ENCODE assay signal across 17 cellular contexts in the genomic region with DNA sequence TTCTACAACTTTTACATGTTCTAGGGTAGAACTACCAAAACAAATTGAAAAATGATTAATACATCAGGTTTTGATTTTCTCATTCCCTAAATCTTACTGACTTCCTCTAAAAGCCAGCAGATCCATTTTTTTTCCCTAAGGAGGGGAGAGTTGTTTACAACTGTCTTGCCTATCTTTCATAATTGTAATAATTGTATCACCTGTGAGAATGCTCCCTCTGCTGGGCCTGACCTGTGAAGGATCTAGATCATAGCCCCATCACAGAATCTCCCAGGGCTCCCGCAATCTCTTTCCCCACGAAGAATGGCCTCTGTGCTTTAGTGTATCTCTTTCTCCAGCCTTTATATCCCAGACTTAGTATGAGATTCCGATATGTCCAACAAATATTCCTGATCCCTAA. TPM values are rescaled to one million over a fixed set of nuclear protein-coding genes. Genes with fewer than 3 reads are reported as not detected.
DNase-seq lines count a peak whose midpoint lies in the region; ATAC-seq and TF ChIP-seq lines count a peak whose summit lies in the region.
"Had no signal": no experiment of that assay in that cellular context is flagged by ENCODE, and none has a peak within 500 bp of the region (broad histone marks: within the 10 kb centered on the region; RNA-seq: fewer than 3 reads in every experiment).

No MANE protein-coding gene starts in this region.

- WGBS in SK-N-SH (ENCODE audit: low lambda C conversion rate) = 94% methylated on average over 3 of the region's 3 CpGs
- 82% methylated on average over 3 of the region's 3 CpGs for WGBS in liver
- WGBS in testis, 2 donors = 88 to 92% methylated on average over 3 of the region's 3 CpGs

- peaks cover 3% of the 10 kb centered on the region in 2 experiments for H3K36me3 ChIP-seq in SK-N-SH (replicated peaks in 1 of 2; ENCODE audit: control insufficient read depth in 1 of 2, insufficient read depth in 2 of 2, low read length in 1 of 2)
- no peaks in the 10 kb centered on the region for H3K36me3 ChIP-seq in liver (ENCODE audit: control insufficient read depth in 4 of 4, insufficient read depth in 3 of 4, low read depth in 1 of 4, low read length in 3 of 4)
- H3K36me3 ChIP-seq in testis (ENCODE audit: low read depth, missing control alignments) = no peaks in the 10 kb centered on the region
- H3K36me3 ChIP-seq: SJCRH30 had no signal

- CTCF ChIA-PET in SK-N-SH (lab: Yijun Ruan, JAX) = interaction anchor here (1.2 to 5.6 kb wide), 3 partner anchors 12 to 79 kb away, joined by 3 to 26 read pairs (median 7); partner anchors contain the start of gene MOGS

- H3K9me2 ChIP-seq in SK-N-SH = no peaks in the 10 kb centered on the region

- H2AFZ ChIP-seq in SK-N-SH (ENCODE audit: low read depth) = no peak overlapping the region

- no peak overlapping the region for H3K4me2 ChIP-seq in SK-N-SH

- peaks cover 4% of the 10 kb centered on the region; the same call in 1 of the 2 replicates for H3K79me2 ChIP-seq in SK-N-SH (ENCODE audit: insufficient read depth)

- H3F3A ChIP-seq in SK-N-SH (replicated peaks; ENCODE audit: insufficient read depth) = peaks cover 7% of the 10 kb centered on the region

- H3K4me3 ChIP-seq in SK-N-SH (ENCODE audit: low read depth in 2 of 2, low read length in 1 of 2) = no peak overlapping the region
- no peak overlapping the region for H3K4me3 ChIP-seq in GM12875 (ENCODE audit: low read depth, low read length)
- H3K4me3 ChIP-seq in liver (ENCODE audit: low read depth in 1 of 3, low read length in 3 of 3) = no peak overlapping the region
- no peak overlapping the region for H3K4me3 ChIP-seq in testis
- H3K4me3 ChIP-seq: MG63, SJCRH30 had no signal

- no peaks in the 10 kb centered on the region for H4K20me1 ChIP-seq in SK-N-SH (ENCODE audit: insufficient read depth)

- TF ChIP-seq RAD21 in SK-N-SH (IDR thresholded peaks at IDR 0.05; ENCODE audit: low read length) (no peak), liver (IDR thresholded peaks at IDR 0.05) (peak; percentile 24 to 47)

- H3K9me3 ChIP-seq in SK-N-SH (no peaks in the 10 kb centered on the region), liver (ENCODE audit: control insufficient read depth in 4 of 4, low read length in 3 of 4) (no peaks in the 10 kb centered on the region), testis (no peaks in the 10 kb centered on the region)
- H3K9me3 ChIP-seq: MG63, SJCRH30 had no signal

- peaks cover 2 to 11% of the 10 kb centered on the region in 2 experiments; a peak in 3 of 4 replicates for H3K4me1 ChIP-seq in SK-N-SH (ENCODE audit: control insufficient read depth in 1 of 2, insufficient read depth in 2 of 2, low read depth in 1 of 2, low read length in 1 of 2)
- peaks cover 5 to 15% (median 9%) of the 10 kb centered on the region in 4 donors for H3K4me1 ChIP-seq in liver (ENCODE audit: control insufficient read depth in 4 of 4, insufficient read depth in 4 of 4, low read length in 3 of 4)
- H3K4me1 ChIP-seq in testis = peaks cover 7% of the 10 kb centered on the region

- TF ChIP-seq CTCF in SK-N-SH (IDR thresholded peaks at IDR 0.05) (peak; percentile 13; the same call in 1 of the 2 replicates), GM12875 (IDR thresholded peaks at IDR 0.05; ENCODE audit: borderline replicate concordance, insufficient read depth, low read depth, low read length) (0 out of 2 replicates have a peak, but pooled peaks have one; percentile 5), liver (IDR thresholded peaks at IDR 0.05; ENCODE audit: low read depth, low read length, missing input control) (peak; percentile 8), testis (IDR thresholded peaks at IDR 0.05) (no peak)

- H3K27ac ChIP-seq in SK-N-SH (ENCODE audit: low read depth in 2 of 2, low read length in 1 of 2) = no peak overlapping the region
- no peak overlapping the region for H3K27ac ChIP-seq in liver (ENCODE audit: low read depth in 1 of 2, low read length in 2 of 2)
- H3K27ac ChIP-seq in testis = no peak overlapping the region
- H3K27ac ChIP-seq: SJCRH30 had no signal

- TF ChIP-seq EP300 in SK-N-SH (IDR thresholded peaks at IDR 0.05; ENCODE audit: borderline replicate concordance in 1 of 2, low read depth in 1 of 2, low read length in 1 of 2) = no peak

- no peak for DNase-seq in SK-N-SH
- peak; percentile 28 for DNase-seq in RPMI8226
- DNase-seq in testis = no peak
- no peak for DNase-seq in NCI-H187 treated with DMSO at 0.1 percent for 48 hours (lab: John Stamatoyannopoulos, UW)
- DNase-seq: amygdala; foreskin melanocyte; islet precursor cell; MG63; NCI-H526; SJCRH30; stimulated activated CD4-positive, alpha-beta T cell treated with anti-CD3 and anti-CD28 coated beads, Interleukin-4, amount 100 ng/mL, for 24 hours; stimulated activated naive B cell treated with anti-CD40 and anti-IgM and Interleukin-4, amounts not matched to agents 10 μg/mL and 1 μg/mL and 100 μg/mL, for 72 hours had no signal

- H3K27me3 ChIP-seq in SK-N-SH (ENCODE audit: insufficient read depth) = no peaks in the 10 kb centered on the region
- no peaks in the 10 kb centered on the region for H3K27me3 ChIP-seq in liver (ENCODE audit: control insufficient read depth in 4 of 4, insufficient read depth in 4 of 4, low read length in 3 of 4)
- no peaks in the 10 kb centered on the region for H3K27me3 ChIP-seq in testis
- H3K27me3 ChIP-seq: MG63, SJCRH30 had no signal

- POLR2A ChIA-PET in SK-N-SH (lab: Yijun Ruan, JAX) = interaction anchor here (1.6 kb wide), 1 partner anchor 72 kb away, joined by 4 read pairs; the partner anchor contains the start of gene MRPL53

- no peak overlapping the region for H3K9ac ChIP-seq in SK-N-SH
- H3K9ac ChIP-seq in liver (ENCODE audit: low read depth in 1 of 2, low read length in 2 of 2) = no peak overlapping the region

- ATAC-seq in SK-N-SH treated with all-trans-retinoic acid at 6 μM for 48 hours (no peak), HG03175 (IDR thresholded peaks at IDR 0.05; ENCODE audit: unreplicated experiment) (no peak)
- ATAC-seq: stimulated activated naive B cell treated with anti-CD40 and anti-IgM and Interleukin-4, amounts not matched to agents 10 μg/mL and 1 μg/mL and 100 μg/mL, for 72 hours had no signal

- no peak for TF ChIP-seq POLR2A in testis (IDR thresholded peaks at IDR 0.05)

- intact Hi-C loops in testis (cut with DNase I; ENCODE audit: low total_unique reads) = no loop called here

TF ChIP-seq in SK-N-SH, 30 proteins besides CTCF, POLR2A, EP300 and RAD21 (continues in another document):
- TF ChIP-seq FOXJ3 (CRISPR knock-in tag; IDR thresholded peaks at IDR 0.05) (no peak), FOSL2 (IDR thresholded peaks at IDR 0.05; ENCODE audit: borderline replicate concordance, low read depth) (no peak), GABPA (IDR thresholded peaks at IDR 0.05; ENCODE audit: low read depth) (no peak), ELF1 (IDR thresholded peaks at IDR 0.05) (no peak), FOXM1 (IDR thresholded peaks at IDR 0.05; ENCODE audit: low read depth) (no peak)

TF ChIP-seq in SK-N-SH treated with all-trans-retinoic acid at 6 μM for 48 hours, 23 proteins besides CTCF, POLR2A, EP300 and RAD21 (continues in another document):
- no peak for TF ChIP-seq ZNF8 (CRISPR knock-in tag; IDR thresholded peaks at IDR 0.05)

TF ChIP-seq in liver, 16 proteins besides CTCF, POLR2A, EP300 and RAD21 (continues in another document):
- TF ChIP-seq, protein P1, sequence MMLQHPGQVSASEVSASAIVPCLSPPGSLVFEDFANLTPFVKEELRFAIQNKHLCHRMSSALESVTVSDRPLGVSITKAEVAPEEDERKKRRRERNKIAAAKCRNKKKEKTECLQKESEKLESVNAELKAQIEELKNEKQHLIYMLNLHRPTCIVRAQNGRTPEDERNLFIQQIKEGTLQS (IDR thresholded peaks at IDR 0.05) = no peak
- TF ChIP-seq NR2F2 (IDR thresholded peaks at IDR 0.05) = no peak

RNA-seq across cellular contexts. Expression of gene LOXL3, which starts 9.1 kb away (rescaled TPM):
- polyA plus RNA-seq in SK-N-SH (2012; rRNA removed) (47.9 and 59.3 TPM in 2 replicates), liver (under 1 TPM; 0.31 to 0.98 TPM), testis (ENCODE audit: insufficient read depth, low read depth, low replicate concordance) (10.5 TPM)
- 20.3 and 30.5 TPM in 2 replicates for polyA plus RNA-seq in SK-N-SH (2012; cell fraction: cytosol; rRNA removed)
- polyA plus RNA-seq in SK-N-SH (2012; cell fraction: nucleus; rRNA removed) = 140 and 159 TPM in 2 replicates
- total RNA-seq in liver (1 to 10 TPM; 1.6 to 2.8 TPM), testis (10 to 100 TPM; 13.1 to 15.2 TPM)

RNA-seq across cellular contexts. Expression of gene DOK1, which starts 9.9 kb away (rescaled TPM):
- 25.3 and 28.1 TPM in 2 replicates for polyA plus RNA-seq in SK-N-SH (2012; rRNA removed)
- 17.3 and 21.5 TPM in 2 replicates for polyA plus RNA-seq in SK-N-SH (2012; cell fraction: cytosol; rRNA removed)
- 34.7 and 50.7 TPM in 2 replicates for polyA plus RNA-seq in SK-N-SH (2012; cell fraction: nucleus; rRNA removed)
- total RNA-seq in liver = 1 to 10 TPM; 4.6 to 8.6 TPM
- 1 to 10 TPM; 2.0 to 3.6 TPM for polyA plus RNA-seq in liver
- 10 to 100 TPM; 11.2 to 19.3 TPM for total RNA-seq in testis
- polyA plus RNA-seq in testis (ENCODE audit: insufficient read depth, low read depth, low replicate concordance) = 9.3 TPM

RNA-seq across cellular contexts. Expression of gene HTRA2, which starts 14.9 kb away (rescaled TPM):
- polyA plus RNA-seq in SK-N-SH (2012; rRNA removed) (55.7 and 60.4 TPM in 2 replicates), liver (10 to 100 TPM; 13.3 to 18.2 TPM), testis (ENCODE audit: insufficient read depth, low read depth, low replicate concordance) (45.8 TPM)
- polyA plus RNA-seq in SK-N-SH (2012; cell fraction: cytosol; rRNA removed) = 30.4 and 45.8 TPM in 2 replicates
- 55.7 and 62.3 TPM in 2 replicates for polyA plus RNA-seq in SK-N-SH (2012; cell fraction: nucleus; rRNA removed)
- total RNA-seq in liver (10 to 100 TPM; 18.7 to 81.8 TPM), testis (10 to 100 TPM; 36.5 to 46.8 TPM)

RNA-seq across cellular contexts. Expression of gene AUP1, which starts 15.1 kb away (rescaled TPM):
- polyA plus RNA-seq in SK-N-SH (2012; rRNA removed) (118 and 151 TPM in 2 replicates), liver (100 to 1,000 TPM in 1 of 2 donors, 10 to 100 TPM in 1; 96.4 to 122 TPM), testis (ENCODE audit: insufficient read depth, low read depth, low replicate concordance) (107 TPM)
- polyA plus RNA-seq in SK-N-SH (2012; cell fraction: cytosol; rRNA removed) = 54.6 and 78.6 TPM in 2 replicates
- polyA plus RNA-seq in SK-N-SH (2012; cell fraction: nucleus; rRNA removed) = 643 and 686 TPM in 2 replicates
- total RNA-seq in liver (100 to 1,000 TPM in 1 of 2 donors, 10 to 100 TPM in 1; 62.6 to 126 TPM), testis (100 to 1,000 TPM; 141 to 169 TPM)

RNA-seq across cellular contexts. Expression of gene DQX1, which starts 18.6 kb away (rescaled TPM):
- 1.6 and 1.8 TPM in 2 replicates for polyA plus RNA-seq in SK-N-SH (2012; rRNA removed)
- polyA plus RNA-seq in SK-N-SH (2012; cell fraction: cytosol; rRNA removed) = 0.26 and 0.31 TPM in 2 replicates
- 13.2 and 13.8 TPM in 2 replicates for polyA plus RNA-seq in SK-N-SH (2012; cell fraction: nucleus; rRNA removed)
- 1 to 10 TPM in 1 of 2 donors, under 1 TPM in 1; 0.08 to 1.0 TPM for total RNA-seq in liver
- under 1 TPM in 1 of 2 donors, not detected in 1; 0.05 TPM for polyA plus RNA-seq in liver
- total RNA-seq in testis = under 1 TPM in 1 of 2 donors, not detected in 1; 0.43 TPM
- 0.86 TPM for polyA plus RNA-seq in testis (ENCODE audit: insufficient read depth, low read depth, low replicate concordance)
- total RNA-seq: dermis microvascular lymphatic vessel endothelial cell had no signal

Comparison
In these comparisons a context has a peak if more than half of its experiments do, and no peak if none do; other contexts are left out.
1. CTCF ChIP-seq: peak in SK-N-SH (single experiment), GM12875 (single experiment) and liver (single experiment); none in testis (0 of 3).